In the genomic region with DNA sequence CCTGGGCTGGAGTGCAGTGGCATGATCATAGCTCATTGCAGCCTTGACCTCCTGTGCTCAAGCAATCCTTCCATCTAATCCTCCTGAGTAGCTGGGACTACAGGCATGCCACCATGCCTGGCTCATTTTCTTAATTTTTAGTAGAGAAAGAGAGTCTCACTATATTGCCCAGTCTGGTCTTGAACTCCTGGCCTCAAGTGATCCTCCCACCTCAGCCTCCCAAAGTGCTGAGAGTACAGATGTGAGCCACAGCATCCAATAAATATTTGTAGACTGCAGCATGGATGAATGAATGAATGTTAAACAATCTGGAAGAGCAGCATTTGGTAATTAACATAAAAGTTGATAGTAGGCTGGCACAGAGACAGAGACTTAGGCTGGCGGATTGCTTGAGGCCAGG, we compare ENCODE assay signal across 34 cellular contexts. TPM values are rescaled to one million over a fixed set of nuclear protein-coding genes. Genes with fewer than 3 reads are reported as not detected.
"Had no signal": no experiment of that assay in that cellular context is flagged by ENCODE, and none has a peak within 500 bp of the region (broad histone marks: within the 10 kb centered on the region; RNA-seq: fewer than 3 reads in every experiment).

No MANE protein-coding gene starts in this region.

- FAIRE-seq: bronchial epithelial cell, TTC549 had no signal

- H3K9me3 ChIP-seq: ascending aorta had no signal

- DNase-seq: activated CD4-positive, alpha-beta memory T cell treated with anti-CD3 and anti-CD28 coated beads, Interleukin-2, amount 10 ng/mL, durations not matched to agents 7 days and 5 days; activated CD4-positive, alpha-beta T cell treated with anti-CD3 and anti-CD28 coated beads for 1 hour; activated CD4-positive, alpha-beta T cell treated with anti-CD3 and anti-CD28 coated beads for 36 hours; activated CD4-positive, alpha-beta T cell treated with anti-CD3 and anti-CD28 coated beads for 48 hours; activated CD4-positive, alpha-beta T cell treated with anti-CD3 and anti-CD28 coated beads, Interleukin-2, amount 10 ng/mL, durations not matched to agents 7 days and 5 days; activated CD4-positive, alpha-beta T cell treated with anti-CD3 and anti-CD28 coated beads, Interleukin-2, amount 50 U/mL, for 48 hours; activated CD4-positive, CD25-positive, alpha-beta regulatory T cell; activated CD8-positive, alpha-beta memory T cell treated with anti-CD3 and anti-CD28 coated beads for 24 hours; activated CD8-positive, alpha-beta memory T cell treated with anti-CD3 and anti-CD28 coated beads, Interleukin-2, amount 10 ng/mL, durations not matched to agents 7 days and 5 days; activated CD8-positive, alpha-beta memory T cell treated with anti-CD3 and anti-CD28 coated beads, Interleukin-2, amount 50 U/mL, for 48 hours; activated CD8-positive, alpha-beta T cell treated with anti-CD3 and anti-CD28 coated beads, Interleukin-2, amount 10 ng/mL, durations not matched to agents 7 days and 5 days; activated effector memory CD4-positive, alpha-beta T cell treated with Interleukin-2 at 50 U/mL for 16 hours; activated gamma-delta T cell; activated naive CD4-positive, alpha-beta T cell treated with anti-CD3 and anti-CD28 coated beads, Interleukin-2, amount 10 ng/mL, durations not matched to agents 7 days and 5 days; activated naive CD4-positive, alpha-beta T cell treated with Interleukin-2 at 50 U/mL for 16 hours; activated naive CD8-positive, alpha-beta T cell treated with anti-CD3 and anti-CD28 coated beads, Interleukin-2, amount 10 ng/mL, durations not matched to agents 7 days and 5 days; activated naive CD8-positive, alpha-beta T cell treated with anti-CD3 and anti-CD28 coated beads, Interleukin-2, amount 50 U/mL, for 24 hours; activated T-cell treated with anti-CD3 and anti-CD28 coated beads, Interleukin-2, amount 50 U/mL, for 24 hours; activated T-cell treated with anti-CD3 and anti-CD28 coated beads, Interleukin-2, amount 50 U/mL, for 48 hours; amygdala; anterior cingulate cortex; caudate nucleus; cerebellar nuclear complex; T-helper 1 cell; T-helper 2 cell; T-helper 9 cell; WERI-Rb-1 had no signal

- H3K27me3 ChIP-seq: ascending aorta, cardiac muscle cell had no signal

- H3K27ac ChIP-seq: ascending aorta, cardiac muscle cell, WERI-Rb-1 had no signal

- H3K4me3 ChIP-seq: ascending aorta, cardiac muscle cell had no signal

- ATAC-seq: activated CD4-positive, alpha-beta T cell treated with anti-CD3 and anti-CD28 coated beads for 36 hours; activated CD4-positive, CD25-positive, alpha-beta regulatory T cell treated with anti-CD3 and anti-CD28 coated beads, Interleukin-2, amount 50 U/mL, for 24 hours; activated CD8-positive, alpha-beta memory T cell treated with anti-CD3 and anti-CD28 coated beads, Interleukin-2, amount 10 ng/mL, durations not matched to agents 7 days and 5 days; activated CD8-positive, alpha-beta T cell treated with anti-CD3 and anti-CD28 coated beads, Interleukin-2, amount 10 ng/mL, durations not matched to agents 7 days and 5 days; activated naive CD8-positive, alpha-beta T cell treated with anti-CD3 and anti-CD28 coated beads, Interleukin-2, amount 50 U/mL, for 24 hours; WTC11 had no signal

- H3K4me1 ChIP-seq: ascending aorta had no signal

- H3K36me3 ChIP-seq: ascending aorta, cardiac muscle cell, WERI-Rb-1 had no signal

RNA-seq across cellular contexts. Expression of gene KLB, which starts 20.0 kb away (rescaled TPM):
- total RNA-seq: activated CD4-positive, alpha-beta memory T cell treated with anti-CD3 and anti-CD28 coated beads, Interleukin-2, amount 10 ng/mL, durations not matched to agents 7 days and 5 days; activated CD4-positive, alpha-beta T cell treated with anti-CD3 and anti-CD28 coated beads for 36 hours; activated CD4-positive, alpha-beta T cell treated with anti-CD3 and anti-CD28 coated beads, Interleukin-2, amount 10 ng/mL, durations not matched to agents 7 days and 5 days; activated CD8-positive, alpha-beta memory T cell treated with anti-CD3 and anti-CD28 coated beads, Interleukin-2, amount 10 ng/mL, durations not matched to agents 7 days and 5 days; activated CD8-positive, alpha-beta T cell treated with anti-CD3 and anti-CD28 coated beads, Interleukin-2, amount 10 ng/mL, durations not matched to agents 7 days and 5 days; activated naive CD8-positive, alpha-beta T cell treated with anti-CD3 and anti-CD28 coated beads, Interleukin-2, amount 10 ng/mL, durations not matched to agents 7 days and 5 days; activated T-helper 2 cell treated with anti-CD3 and anti-CD28 coated beads, Interferon-gamma antibody, Interleukin-2, Interleukin-4, amounts not matched to agents 10 μg/mL and 5 μg/mL and 100 μg/mL, durations not matched to agents 14 hours and 24 hours and 36 hours; ascending aorta; cardiac muscle cell; WTC11 had no signal
